Comparison of ENCODE assay signal across 1 cellular context in genomic region chr2:210171309-210172218, GRCh38.
TF ChIP-seq lines count a peak whose summit lies in the region.

TSS of gene KANSL1L (minus strand) at chr2:210171409. CDS start at chr2:210154582, 16,827 bp downstream.

TF ChIP-seq in HEK293, 187 proteins besides CTCF, POLR2A, EP300 and RAD21 (continued from another document and continues in another):
- TF ChIP-seq PRDM10 (tag by site-specific recombination; IDR thresholded peaks at IDR 0.05): peak; percentile 29; the same call in 1 of the 2 replicates
- no peak for TF ChIP-seq ZNF366 (tag by site-specific recombination; conservative IDR thresholded peaks at IDR 0.05)
- no peak for TF ChIP-seq ZNF19 (tag by site-specific recombination; IDR thresholded peaks at IDR 0.05; ENCODE audit: low read depth)
- no peak for TF ChIP-seq ZNF132 (tag by site-specific recombination; IDR thresholded peaks at IDR 0.05; ENCODE audit: borderline replicate concordance)
- TF ChIP-seq IKZF3 (tag by site-specific recombination; IDR thresholded peaks at IDR 0.05): peak; percentile 71; the same call in 1 of the 2 replicates
- no peak for TF ChIP-seq ELK4 (IDR thresholded peaks at IDR 0.05; ENCODE audit: borderline replicate concordance, low read depth, low read length)
- TF ChIP-seq ZNF530 (tag by site-specific recombination; IDR thresholded peaks at IDR 0.05; ENCODE audit: low read depth): no peak
- no peak for TF ChIP-seq ZNF692 (tag by site-specific recombination; IDR thresholded peaks at IDR 0.05)
- TF ChIP-seq ZNF274 (IDR thresholded peaks at IDR 0.05; ENCODE audit: low read length): no peak
- TF ChIP-seq ZNF274 (tag by site-specific recombination; IDR thresholded peaks at IDR 0.05; ENCODE audit: borderline replicate concordance): no peak
- no peak for TF ChIP-seq ZNF157 (tag by site-specific recombination; IDR thresholded peaks at IDR 0.05)
- no peak for TF ChIP-seq ZNF488 (tag by site-specific recombination; IDR thresholded peaks at IDR 0.05)
- no peak for TF ChIP-seq FEZF1 (tag by site-specific recombination; IDR thresholded peaks at IDR 0.05)
- TF ChIP-seq KLF10 (tag by site-specific recombination; IDR thresholded peaks at IDR 0.05): peak; percentile 98
- no peak for TF ChIP-seq ZNF416 (tag by site-specific recombination; IDR thresholded peaks at IDR 0.05)
- TF ChIP-seq ZNF26 (tag by site-specific recombination; IDR thresholded peaks at IDR 0.05): no peak
- 0 out of 2 replicates have a peak, but pooled peaks have one; percentile 18 for TF ChIP-seq ZNF660 (tag by site-specific recombination; IDR thresholded peaks at IDR 0.05)
- TF ChIP-seq ZNF391 (tag by site-specific recombination; IDR thresholded peaks at IDR 0.05; ENCODE audit: borderline replicate concordance, low read depth): no peak
- TF ChIP-seq ZNF585B (tag by site-specific recombination; IDR thresholded peaks at IDR 0.05): no peak
- 0 out of 2 replicates have a peak, but pooled peaks have one; percentile 10 for TF ChIP-seq ZBTB20 (tag by site-specific recombination; IDR thresholded peaks at IDR 0.05)
- TF ChIP-seq REST (tag by site-specific recombination; IDR thresholded peaks at IDR 0.05): peak; percentile 70
- TF ChIP-seq ZFP37 (tag by site-specific recombination; IDR thresholded peaks at IDR 0.05): no peak
- TF ChIP-seq KLF8 (tag by site-specific recombination; IDR thresholded peaks at IDR 0.05): no peak
- TF ChIP-seq SP7 (tag by site-specific recombination; IDR thresholded peaks at IDR 0.05): no peak
- TF ChIP-seq ZNF146 (tag by site-specific recombination; IDR thresholded peaks at IDR 0.05): no peak
- no peak for TF ChIP-seq GFI1B (tag by site-specific recombination; IDR thresholded peaks at IDR 0.05)
- TF ChIP-seq ZBTB11 (tag by site-specific recombination; conservative IDR thresholded peaks at IDR 0.05; ENCODE audit: low read depth): peak; percentile 37; the same call in 1 of the 2 replicates
- no peak for TF ChIP-seq ZNF350 (tag by site-specific recombination; IDR thresholded peaks at IDR 0.05)
- TF ChIP-seq ZNF837 (tag by site-specific recombination; IDR thresholded peaks at IDR 0.05): no peak
- TF ChIP-seq ZNF600 (tag by site-specific recombination; IDR thresholded peaks at IDR 0.05): peak; percentile 97
- TF ChIP-seq ZNF23 (tag by site-specific recombination; IDR thresholded peaks at IDR 0.05; ENCODE audit: borderline replicate concordance): no peak
- no peak for TF ChIP-seq OVOL3 (tag by site-specific recombination; IDR thresholded peaks at IDR 0.05)
- no peak for TF ChIP-seq ZNF362 (tag by site-specific recombination; IDR thresholded peaks at IDR 0.05)
- TF ChIP-seq ZNF48 (tag by site-specific recombination; IDR thresholded peaks at IDR 0.05): no peak
- TF ChIP-seq ZNF580 (tag by site-specific recombination; IDR thresholded peaks at IDR 0.05): no peak
- no peak for TF ChIP-seq ZNF707 (tag by site-specific recombination; IDR thresholded peaks at IDR 0.05)
- no peak for TF ChIP-seq ZNF571 (tag by site-specific recombination; IDR thresholded peaks at IDR 0.05)
- no peak for TF ChIP-seq ZNF112 (tag by site-specific recombination; IDR thresholded peaks at IDR 0.05)
- peak; percentile 96 for TF ChIP-seq ZXDB (tag by site-specific recombination; IDR thresholded peaks at IDR 0.05)
- no peak for TF ChIP-seq ZNF785 (tag by site-specific recombination; IDR thresholded peaks at IDR 0.05)
- no peak for TF ChIP-seq ZNF280C (tag by site-specific recombination; IDR thresholded peaks at IDR 0.05)
- no peak for TF ChIP-seq ZIC2 (tag by site-specific recombination; IDR thresholded peaks at IDR 0.05)
- TF ChIP-seq ZNF133 (tag by site-specific recombination; IDR thresholded peaks at IDR 0.05): no peak
- peak; percentile 38; the same call in 1 of the 2 replicates for TF ChIP-seq SP3 (tag by site-specific recombination; IDR thresholded peaks at IDR 0.05)
